8 cellular contexts compared by ENCODE assay signal in the genomic region with DNA sequence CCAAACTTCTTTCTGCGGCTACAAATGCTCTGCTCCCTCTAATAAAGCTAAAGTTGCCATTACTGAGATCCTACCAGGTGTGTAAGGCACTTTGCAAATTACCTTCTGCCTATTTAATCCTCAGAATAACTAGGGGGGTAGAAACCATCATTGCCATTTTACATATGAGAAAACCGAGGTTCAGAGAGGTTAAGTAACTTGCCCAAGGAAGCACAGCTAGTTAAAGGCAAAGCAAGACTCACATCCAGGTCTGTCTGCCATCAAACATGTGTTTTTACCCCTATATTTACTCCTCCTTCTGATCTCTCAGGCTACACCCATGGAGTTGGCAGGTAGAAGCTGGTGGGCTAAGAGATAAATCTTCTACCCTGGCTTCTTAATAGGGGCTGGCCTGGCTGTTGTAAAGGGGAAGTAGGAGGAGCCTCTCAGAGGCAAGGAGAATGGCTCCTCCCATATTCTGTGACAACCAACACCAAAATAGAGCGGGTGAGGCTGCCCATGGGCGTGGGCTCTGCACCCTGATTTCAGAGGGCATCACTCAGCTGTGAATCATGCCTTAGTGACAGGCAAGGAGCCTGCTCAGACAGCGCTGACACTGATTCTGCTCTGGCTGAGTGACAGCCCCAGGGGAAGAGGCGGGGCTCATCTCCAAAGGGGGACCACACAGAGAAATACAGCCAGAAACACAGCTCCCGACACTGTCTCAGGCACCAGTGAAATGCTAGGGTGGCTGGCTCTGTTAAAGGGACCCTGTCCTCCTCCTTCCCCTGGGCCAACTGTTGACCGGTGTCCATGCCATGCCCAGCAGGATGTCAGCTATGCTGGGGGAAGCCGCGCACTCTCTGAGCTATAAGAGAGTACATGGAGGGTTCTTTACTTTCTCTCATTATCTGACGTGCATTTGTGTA.
DNase-seq lines count a peak whose midpoint lies in the region; ATAC-seq and TF ChIP-seq lines count a peak whose summit lies in the region.

No MANE protein-coding gene starts in this region.

- H3K36me3 ChIP-seq in fibroblast of lung (ENCODE audit: control insufficient read depth, insufficient read depth, low read length) (no peaks in the 10 kb centered on the region), transverse colon (no peaks in the 10 kb centered on the region)

- no peak for TF ChIP-seq EP300 in transverse colon (IDR thresholded peaks at IDR 0.05; ENCODE audit: low read depth)

- peak overlapping the region; percentile 62 for H2AFZ ChIP-seq in fibroblast of lung (ENCODE audit: low read length)

- ATAC-seq in GM18519 (IDR thresholded peaks at IDR 0.05; ENCODE audit: low FRiP score, unreplicated experiment) (peak; percentile 53), HG02870 (IDR thresholded peaks at IDR 0.05; ENCODE audit: unreplicated experiment) (peak; percentile 65)

- no peak overlapping the region for H3K9ac ChIP-seq in fibroblast of lung (ENCODE audit: insufficient read depth, low read length)

- H3K9me3 ChIP-seq in fibroblast of lung (ENCODE audit: control insufficient read depth, insufficient read depth, low read depth, low read length) (no peaks in the 10 kb centered on the region), transverse colon (no peaks in the 10 kb centered on the region)

- H3K4me3 ChIP-seq in fibroblast of lung (replicated peaks in 1 of 4; ENCODE audit: control extremely low read depth in 1 of 4, insufficient read depth in 1 of 4, low read depth in 3 of 4, low read length in 4 of 4) (peak overlapping the region in 1 of 4 experiments; percentile 34), transverse colon (peak overlapping the region in 1 of 4 donors; percentile 3)

- H3K4me1 Mint-ChIP-seq in osteocyte (ENCODE audit: unreplicated experiment), result peaks cover 15% of the 10 kb centered on the region

- DNase-seq in NOMO-1 treated with DMSO at 0.1 percent for 48 hours (lab: John Stamatoyannopoulos, UW; ENCODE audit: unreplicated experiment), result peak; percentile 90
- peak; percentile 57 for DNase-seq in activated T-cell treated with anti-CD3 and anti-CD28 coated beads for 1 hour (ENCODE audit: low read depth)
- peak; percentile 22 to 52 for DNase-seq in fibroblast of lung (ENCODE audit: low read depth in 2 of 2)
- DNase-seq in osteocyte (ENCODE audit: extremely low spot score, unreplicated experiment), result no peak
- peak; percentile 53 for DNase-seq in transverse colon
- no peak for DNase-seq in AML-193 (lab: John Stamatoyannopoulos, UW)

- 55 to 70% methylated on average over 2 to 11 of the region's 11 CpGs for WGBS in transverse colon (ENCODE audit: low coverage in 1 of 2), 2 donors

- no peak for TF ChIP-seq CTCF in fibroblast of lung (conservative IDR thresholded peaks at IDR 0.05 in 1 of 2, IDR thresholded peaks at IDR 0.05 in 1 of 2; ENCODE audit: low read depth in 1 of 2, low read length in 2 of 2)
- TF ChIP-seq CTCF in osteocyte (IDR thresholded peaks at IDR 0.05), result no peak
- TF ChIP-seq CTCF in transverse colon (IDR thresholded peaks at IDR 0.05), result no peak

- no peaks in the 10 kb centered on the region for H3K27me3 ChIP-seq in fibroblast of lung (ENCODE audit: control insufficient read depth, insufficient read depth, low read length)
- no peaks in the 10 kb centered on the region for H3K27me3 ChIP-seq in transverse colon

- in situ Hi-C loops in transverse colon (cut with MboI; ENCODE audit: low pct_ligation_motif_present in 1 of 4, low pct_unique_long_range_greater_than_20kb in 1 of 4, low sequenced_read_pairs in 3 of 4), result no loop called here

- H3K9me3 Mint-ChIP-seq in osteocyte (ENCODE audit: unreplicated experiment), result no peaks in the 10 kb centered on the region

- no peaks in the 10 kb centered on the region for H3K36me3 Mint-ChIP-seq in osteocyte (ENCODE audit: unreplicated experiment)

- peaks cover 7% of the 10 kb centered on the region for H3K4me1 ChIP-seq in fibroblast of lung (ENCODE audit: control insufficient read depth, extremely low read depth, insufficient read depth, low read length)
- H3K4me1 ChIP-seq in transverse colon, result peaks cover 7 to 16% (median 9%) of the 10 kb centered on the region in 4 donors

- no peaks in the 10 kb centered on the region for H3K27me3 Mint-ChIP-seq in osteocyte (ENCODE audit: unreplicated experiment)

- intact Hi-C loops in transverse colon (cut with DNase I; ENCODE audit: low total_unique reads), result no loop called here

- no peaks in the 10 kb centered on the region for H4K20me1 ChIP-seq in fibroblast of lung (ENCODE audit: control insufficient read depth, extremely low read depth, insufficient read depth, low read length)

- H3K4me3 Mint-ChIP-seq in osteocyte (ENCODE audit: unreplicated experiment), result peak overlapping the region; percentile 50

- H3K27ac ChIP-seq in fibroblast of lung (ENCODE audit: insufficient read depth, low read length) (peak overlapping the region; percentile 11), transverse colon (peak overlapping the region in 1 of 4 donors; percentile 34)

- no peak for TF ChIP-seq POLR2A in transverse colon (IDR thresholded peaks at IDR 0.05)

- peak overlapping the region; percentile 71 for H3K27ac Mint-ChIP-seq in osteocyte (ENCODE audit: unreplicated experiment)

- H3K79me2 ChIP-seq in fibroblast of lung (ENCODE audit: control insufficient read depth, insufficient read depth, low read length), result no peaks in the 10 kb centered on the region

- peak overlapping the region; percentile 59 for H3K4me2 ChIP-seq in fibroblast of lung (ENCODE audit: extremely low read depth, insufficient read depth, low read length)

Comparison
In these comparisons a context has a peak if more than half of its experiments do, and no peak if none do; other contexts are left out.
1. DNase-seq: peak in NOMO-1 treated with DMSO at 0.1 percent for 48 hours (single experiment), activated T-cell treated with anti-CD3 and anti-CD28 coated beads for 1 hour (single experiment), fibroblast of lung (2 of 2) and transverse colon (single experiment); none in osteocyte (single experiment) and AML-193 (0 of 2).